Comparison of ENCODE assay signal across 14 cellular contexts in genomic region chrX:46665232-46666162, GRCh38.
DNase-seq lines count a peak whose midpoint lies in the region; ATAC-seq and TF ChIP-seq lines count a peak whose summit lies in the region.
"Had no signal": no experiment of that assay in that cellular context is flagged by ENCODE, and none has a peak within 500 bp of the region (broad histone marks: within the 10 kb centered on the region; RNA-seq: fewer than 3 reads in every experiment).

No MANE protein-coding gene starts in this region.

- H3K4me3 Mint-ChIP-seq in activated CD4-positive, alpha-beta memory T cell treated with anti-CD3 and anti-CD28 coated beads for 36 hours, result no peak overlapping the region
- H3K4me3 Mint-ChIP-seq in activated CD4-positive, alpha-beta memory T cell treated with anti-CD3 and anti-CD28 coated beads, Interleukin-2, amount 10 ng/mL, durations not matched to agents 7 days and 5 days, result no peak overlapping the region
- no peak overlapping the region for H3K4me3 Mint-ChIP-seq in activated T-helper 1 cell treated with anti-CD3 and anti-CD28 coated beads, Interleukin-12 subunit alpha, Interleukin-12 subunit beta, Interleukin-2, Interleukin-4 antibody, amounts not matched to agents 30 ng/mL and 10 ng/mL and 1 ng/mL, durations not matched to agents 14 hours and 24 hours and 36 hours
- H3K4me3 Mint-ChIP-seq: memory B cell had no signal

- dilution Hi-C loops in IMR-90 (cut with HindIII; ENCODE audit: low sequenced_read_pairs, unreplicated experiment), result no loop called here

- H3K4ac ChIP-seq in IMR-90 (ENCODE audit: low read depth, low read length), result no peak overlapping the region

- TF ChIP-seq CTCF in IMR-90 (conservative IDR thresholded peaks at IDR 0.05; ENCODE audit: low read depth, low read length) (no peak), osteoblast (IDR thresholded peaks at IDR 0.05; ENCODE audit: extremely low read depth, low read depth, low read length) (no peak)

- BruUV-seq in IMR-90 (replicated peaks; lab: Mats Ljungman, UMichigan), result no TSS peak

- no peak overlapping the region for H2BK120ac ChIP-seq in IMR-90 (ENCODE audit: low read depth, low read length)

- H3K9ac ChIP-seq in IMR-90 (ENCODE audit: low read depth, low read length), result no peak overlapping the region

- H2AK5ac ChIP-seq in IMR-90 (ENCODE audit: low read depth, low read length), result no peak overlapping the region

- H3K79me1 ChIP-seq in IMR-90 (ENCODE audit: low read depth in 1 of 2, low read length in 2 of 2), result peaks cover 0 to 3% of the 10 kb centered on the region in 2 experiments; a peak in 1 of 4 replicates

- TF ChIP-seq RAD21 in IMR-90 (IDR thresholded peaks at IDR 0.05; ENCODE audit: low read length), result no peak

- H3K79me2 ChIP-seq in osteoblast (ENCODE audit: insufficient read depth, low read length), result no peaks in the 10 kb centered on the region

- no peak overlapping the region for H2BK15ac ChIP-seq in IMR-90 (ENCODE audit: low read depth, low read length)

- H3K9me3 ChIP-seq in IMR-90 (ENCODE audit: control insufficient read depth, insufficient read depth, low read length) (no peaks in the 10 kb centered on the region), osteoblast (ENCODE audit: low read depth, low read length) (no peaks in the 10 kb centered on the region)
- H3K9me3 ChIP-seq: neutrophil, thoracic aorta had no signal

- H3K27me3 Mint-ChIP-seq in activated CD4-positive, alpha-beta memory T cell treated with anti-CD3 and anti-CD28 coated beads for 36 hours, result no peaks in the 10 kb centered on the region
- no peaks in the 10 kb centered on the region for H3K27me3 Mint-ChIP-seq in activated CD4-positive, alpha-beta memory T cell treated with anti-CD3 and anti-CD28 coated beads, Interleukin-2, amount 10 ng/mL, durations not matched to agents 7 days and 5 days
- no peaks in the 10 kb centered on the region for H3K27me3 Mint-ChIP-seq in activated T-helper 1 cell treated with anti-CD3 and anti-CD28 coated beads, Interleukin-12 subunit alpha, Interleukin-12 subunit beta, Interleukin-2, Interleukin-4 antibody, amounts not matched to agents 30 ng/mL and 10 ng/mL and 1 ng/mL, durations not matched to agents 14 hours and 24 hours and 36 hours (ENCODE audit: insufficient read depth)
- H3K27me3 Mint-ChIP-seq: memory B cell had no signal

- TF ChIP-seq POLR2A in IMR-90 (IDR thresholded peaks at IDR 0.05; ENCODE audit: low read depth, low read length), result no peak

- H2AFZ ChIP-seq in IMR-90 (replicated peaks; ENCODE audit: low read length, poor library complexity), result no peak overlapping the region
- H2AFZ ChIP-seq in osteoblast (ENCODE audit: low read length), result no peak overlapping the region

- peaks cover 17% of the 10 kb centered on the region for H3K4me1 Mint-ChIP-seq in activated CD4-positive, alpha-beta memory T cell treated with anti-CD3 and anti-CD28 coated beads for 36 hours (ENCODE audit: low read depth)
- peaks cover 20% of the 10 kb centered on the region for H3K4me1 Mint-ChIP-seq in activated CD4-positive, alpha-beta memory T cell treated with anti-CD3 and anti-CD28 coated beads, Interleukin-2, amount 10 ng/mL, durations not matched to agents 7 days and 5 days
- peaks cover 15% of the 10 kb centered on the region for H3K4me1 Mint-ChIP-seq in activated T-helper 1 cell treated with anti-CD3 and anti-CD28 coated beads, Interleukin-12 subunit alpha, Interleukin-12 subunit beta, Interleukin-2, Interleukin-4 antibody, amounts not matched to agents 30 ng/mL and 10 ng/mL and 1 ng/mL, durations not matched to agents 14 hours and 24 hours and 36 hours (ENCODE audit: low read depth)

- H3K36me3 ChIP-seq in IMR-90 (ENCODE audit: control insufficient read depth, insufficient read depth, low read length), result no peaks in the 10 kb centered on the region
- no peaks in the 10 kb centered on the region for H3K36me3 ChIP-seq in osteoblast (ENCODE audit: insufficient read depth, low read length)
- H3K36me3 ChIP-seq: neutrophil, thoracic aorta had no signal

- DNase-seq in activated CD4-positive, alpha-beta memory T cell treated with anti-CD3 and anti-CD28 coated beads for 36 hours, result peak; percentile 39
- no peak for DNase-seq in activated CD4-positive, alpha-beta memory T cell treated with anti-CD3 and anti-CD28 coated beads, Interleukin-2, amount 10 ng/mL, durations not matched to agents 7 days and 5 days
- DNase-seq in IMR-90 (peak; percentile 17), osteoblast (ENCODE audit: insufficient read length, low spot score, missing footprints) (no peak), NCI-H748 treated with DMSO at 0.1 percent for 48 hours (lab: John Stamatoyannopoulos, UW) (no peak), SHP77 treated with DMSO at 0.1 percent for 48 hours (lab: John Stamatoyannopoulos, UW) (no peak), D341Med (ENCODE audit: low spot score) (no peak)
- DNase-seq in activated T-helper 1 cell treated with anti-CD3 and anti-CD28 coated beads, Interleukin-12 subunit alpha, Interleukin-12 subunit beta, Interleukin-2, Interleukin-4 antibody, amounts not matched to agents 30 ng/mL and 10 ng/mL and 1 ng/mL, durations not matched to agents 14 hours and 24 hours and 36 hours (ENCODE audit: low spot score), result no peak
- DNase-seq: DMS153, NCI-H82, SIG-M5 had no signal

- no peak overlapping the region for H2BK5ac ChIP-seq in IMR-90 (ENCODE audit: low read depth, low read length, poor library complexity, severe bottlenecking)

- peaks cover 11% of the 10 kb centered on the region for H3K36me3 Mint-ChIP-seq in activated CD4-positive, alpha-beta memory T cell treated with anti-CD3 and anti-CD28 coated beads for 36 hours
- H3K36me3 Mint-ChIP-seq in activated CD4-positive, alpha-beta memory T cell treated with anti-CD3 and anti-CD28 coated beads, Interleukin-2, amount 10 ng/mL, durations not matched to agents 7 days and 5 days (ENCODE audit: low read depth), result peaks cover 17% of the 10 kb centered on the region
- H3K36me3 Mint-ChIP-seq in activated T-helper 1 cell treated with anti-CD3 and anti-CD28 coated beads, Interleukin-12 subunit alpha, Interleukin-12 subunit beta, Interleukin-2, Interleukin-4 antibody, amounts not matched to agents 30 ng/mL and 10 ng/mL and 1 ng/mL, durations not matched to agents 14 hours and 24 hours and 36 hours (ENCODE audit: low read depth), result peaks cover 13% of the 10 kb centered on the region

- no peak overlapping the region for H4K8ac ChIP-seq in IMR-90 (ENCODE audit: low read depth in 2 of 2, low read length in 2 of 2)

- no peak overlapping the region for H4K5ac ChIP-seq in IMR-90 (ENCODE audit: low read depth, low read length)

- ATAC-seq in IMR-90 (ENCODE audit: low read depth), result no peak

- no peaks in the 10 kb centered on the region for H3K9me1 ChIP-seq in IMR-90 (ENCODE audit: insufficient read depth, low read length)

- no peaks in the 10 kb centered on the region for H3K9me3 Mint-ChIP-seq in activated CD4-positive, alpha-beta memory T cell treated with anti-CD3 and anti-CD28 coated beads for 36 hours
- peaks cover 4% of the 10 kb centered on the region for H3K9me3 Mint-ChIP-seq in activated CD4-positive, alpha-beta memory T cell treated with anti-CD3 and anti-CD28 coated beads, Interleukin-2, amount 10 ng/mL, durations not matched to agents 7 days and 5 days
- no peaks in the 10 kb centered on the region for H3K9me3 Mint-ChIP-seq in activated T-helper 1 cell treated with anti-CD3 and anti-CD28 coated beads, Interleukin-12 subunit alpha, Interleukin-12 subunit beta, Interleukin-2, Interleukin-4 antibody, amounts not matched to agents 30 ng/mL and 10 ng/mL and 1 ng/mL, durations not matched to agents 14 hours and 24 hours and 36 hours
- H3K9me3 Mint-ChIP-seq: memory B cell had no signal

- H3K27me3 ChIP-seq in IMR-90 (ENCODE audit: control insufficient read depth, insufficient read depth, low read length) (no peaks in the 10 kb centered on the region; the same call in 1 of the 2 replicates), osteoblast (ENCODE audit: insufficient read depth, low read length) (no peaks in the 10 kb centered on the region)
- H3K27me3 ChIP-seq: neutrophil had no signal

- H3K27ac Mint-ChIP-seq in activated CD4-positive, alpha-beta memory T cell treated with anti-CD3 and anti-CD28 coated beads for 36 hours, result peak overlapping the region; percentile 76
- no peak overlapping the region for H3K27ac Mint-ChIP-seq in activated CD4-positive, alpha-beta memory T cell treated with anti-CD3 and anti-CD28 coated beads, Interleukin-2, amount 10 ng/mL, durations not matched to agents 7 days and 5 days
- H3K27ac Mint-ChIP-seq in activated T-helper 1 cell treated with anti-CD3 and anti-CD28 coated beads, Interleukin-12 subunit alpha, Interleukin-12 subunit beta, Interleukin-2, Interleukin-4 antibody, amounts not matched to agents 30 ng/mL and 10 ng/mL and 1 ng/mL, durations not matched to agents 14 hours and 24 hours and 36 hours, result peak overlapping the region; percentile 48
- H3K27ac Mint-ChIP-seq: memory B cell had no signal

- in situ Hi-C loops in IMR-90 (cut with MboI; ENCODE audit: low sequenced_read_pairs), result no loop called here

- H3K27ac ChIP-seq in IMR-90 (ENCODE audit: insufficient read depth, low read length) (no peak overlapping the region), osteoblast (ENCODE audit: low read depth, low read length) (peak overlapping the region; percentile 15)
- H3K27ac ChIP-seq: neutrophil, thoracic aorta had no signal

- H4K91ac ChIP-seq in IMR-90 (ENCODE audit: insufficient read depth, low read depth, low read length), result no peak overlapping the region

- H3K14ac ChIP-seq in IMR-90 (replicated peaks; ENCODE audit: low read depth, low read length), result no peak overlapping the region

- POLR2A ChIA-PET in activated CD4-positive, alpha-beta memory T cell treated with anti-CD3 and anti-CD28 coated beads for 36 hours (lab: Charles Lee), result no interaction called here
- POLR2A ChIA-PET in activated CD4-positive, alpha-beta memory T cell treated with anti-CD3 and anti-CD28 coated beads, Interleukin-2, amount 10 ng/mL, durations not matched to agents 7 days and 5 days (lab: Charles Lee), result interaction anchor here (0.8 kb wide), 1 partner anchor 61 kb away, joined by 3 read pairs; no protein-coding TSS in a partner anchor
- POLR2A ChIA-PET in IMR-90 (lab: Charles Lee; ENCODE audit: unreplicated experiment), result no interaction called here

- H2AK9ac ChIP-seq in IMR-90 (replicated peaks; ENCODE audit: low read depth, low read length, poor library complexity), result no peak overlapping the region

- H3K18ac ChIP-seq in IMR-90 (ENCODE audit: low read depth, low read length), result no peak overlapping the region

- H4K20me1 ChIP-seq in IMR-90 (ENCODE audit: insufficient read depth, low read length) (no peaks in the 10 kb centered on the region), osteoblast (ENCODE audit: insufficient read depth, low read length) (no peaks in the 10 kb centered on the region)

- H2BK20ac ChIP-seq in IMR-90 (ENCODE audit: low read depth, low read length), result no peak overlapping the region

- H3K56ac ChIP-seq in IMR-90 (ENCODE audit: extremely low read depth, insufficient read depth, low read length), result no peak overlapping the region

- H3K4me2 ChIP-seq in IMR-90 (ENCODE audit: low read depth, low read length) (no peak overlapping the region), osteoblast (ENCODE audit: insufficient read depth, low read length) (no peak overlapping the region)

- CTCF ChIA-PET in activated CD4-positive, alpha-beta memory T cell treated with anti-CD3 and anti-CD28 coated beads for 36 hours (lab: Charles Lee), result no interaction called here
- CTCF ChIA-PET in activated CD4-positive, alpha-beta memory T cell treated with anti-CD3 and anti-CD28 coated beads, Interleukin-2, amount 10 ng/mL, durations not matched to agents 7 days and 5 days (lab: Charles Lee), result no interaction called here
- CTCF ChIA-PET in IMR-90 (lab: Yijun Ruan, JAX), result interaction anchor here (0.6 kb wide), 1 partner anchor 280 kb away, joined by 3 read pairs; no protein-coding TSS in a partner anchor

- no peak overlapping the region for H3K23ac ChIP-seq in IMR-90 (ENCODE audit: low read depth, low read length)

- WGBS in IMR-90 (ENCODE audit: extremely low coverage in 2 of 2, insufficient read length in 1 of 2), 2 experiments, result no CpG with 5 or more reads among the region's 3 CpGs

- H3K4me1 ChIP-seq in IMR-90 (ENCODE audit: control insufficient read depth, insufficient read depth, low read length), result peaks cover 2% of the 10 kb centered on the region; the same call in 1 of the 2 replicates
- H3K4me1 ChIP-seq in osteoblast (ENCODE audit: insufficient read depth, low read length), result peaks cover 11% of the 10 kb centered on the region

- intact Hi-C loops in activated CD4-positive, alpha-beta memory T cell treated with anti-CD3 and anti-CD28 coated beads for 36 hours (cut with micrococcal nuclease), result no loop called here
- intact Hi-C loops in IMR-90 (cut with micrococcal nuclease), result no loop called here
- intact Hi-C loops in activated T-helper 1 cell treated with anti-CD3 and anti-CD28 coated beads, Interleukin-12 subunit alpha, Interleukin-12 subunit beta, Interleukin-2, Interleukin-4 antibody, amounts not matched to agents 30 ng/mL and 10 ng/mL and 1 ng/mL, durations not matched to agents 14 hours and 24 hours and 36 hours (cut with micrococcal nuclease), result no loop called here

- H3K4me3 ChIP-seq in IMR-90 (ENCODE audit: insufficient read depth, low read depth, low read length) (no peak overlapping the region), osteoblast (ENCODE audit: insufficient read depth, low read length) (no peak overlapping the region)
- H3K4me3 ChIP-seq: thoracic aorta had no signal

Comparison
In these comparisons a context has a peak if more than half of its experiments do, and no peak if none do; other contexts are left out.
1. DNase-seq: peak in activated CD4-positive, alpha-beta memory T cell treated with anti-CD3 and anti-CD28 coated beads for 36 hours (single experiment) and IMR-90 (single experiment); none in activated CD4-positive, alpha-beta memory T cell treated with anti-CD3 and anti-CD28 coated beads, Interleukin-2, amount 10 ng/mL, durations not matched to agents 7 days and 5 days (single experiment), activated T-helper 1 cell treated with anti-CD3 and anti-CD28 coated beads, Interleukin-12 subunit alpha, Interleukin-12 subunit beta, Interleukin-2, Interleukin-4 antibody, amounts not matched to agents 30 ng/mL and 10 ng/mL and 1 ng/mL, durations not matched to agents 14 hours and 24 hours and 36 hours (single experiment), osteoblast (single experiment), NCI-H748 treated with DMSO at 0.1 percent for 48 hours (single experiment), SHP77 treated with DMSO at 0.1 percent for 48 hours (single experiment) and D341Med (single experiment).